In the genomic region with DNA sequence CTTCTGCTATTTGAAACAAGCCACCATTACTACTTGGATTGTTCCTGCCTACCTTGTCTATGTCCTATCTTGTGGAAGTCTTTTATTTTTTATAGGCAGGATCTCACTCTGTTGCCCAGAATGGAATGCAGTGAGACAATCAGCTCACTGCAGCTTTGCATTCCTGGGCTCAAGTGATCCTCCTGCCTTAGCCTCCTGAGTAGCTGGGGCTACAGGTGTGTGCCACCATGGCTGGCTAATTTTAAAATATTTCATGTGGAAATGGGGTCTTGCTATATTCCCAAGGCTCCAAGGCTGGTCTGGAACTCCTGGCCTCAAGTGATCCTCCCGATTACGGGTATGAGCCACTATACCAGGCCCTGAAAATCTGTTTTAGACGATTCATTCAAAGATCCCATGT, we compare ENCODE assay signal across 31 cellular contexts. TPM values are rescaled to one million over a fixed set of nuclear protein-coding genes. Genes with fewer than 3 reads are reported as not detected.
DNase-seq lines count a peak whose midpoint lies in the region; ATAC-seq, FAIRE-seq and TF ChIP-seq lines count a peak whose summit lies in the region.
"Had no signal": no experiment of that assay in that cellular context is flagged by ENCODE, and none has a peak within 500 bp of the region (broad histone marks: within the 10 kb centered on the region; RNA-seq: fewer than 3 reads in every experiment).

No MANE protein-coding gene starts in this region.

- H3K4me1 ChIP-seq in left ventricle myocardium inferior (peaks cover 38% of the 10 kb centered on the region), pancreas (peaks cover 2 to 6% (median 5%) of the 10 kb centered on the region in 3 donors)

- H3K4me3 Mint-ChIP-seq in HFFc6 (no peak overlapping the region), type B pancreatic cell (no peak overlapping the region)
- H3K4me3 Mint-ChIP-seq in activated T-helper 17 cell treated with anti-CD3 and anti-CD28 coated beads, Interleukin-2, amount 50 U/mL, for 72 hours = no peak overlapping the region
- H3K4me3 Mint-ChIP-seq: activated naive CD4-positive, alpha-beta T cell treated with anti-CD3 and anti-CD28 coated beads, Interleukin-2, amount 50 U/mL, for 24 hours; activated T-cell treated with anti-CD3 and anti-CD28 coated beads, Interleukin-2, amount 50 U/mL, for 72 hours; brain; T-helper 2 cell treated with Interferon-gamma antibody and Interleukin-4, amounts not matched to agents 5 μg/mL and 100 μg/mL, for 36 hours had no signal

- H3K27me3 ChIP-seq in left ventricle myocardium inferior (ENCODE audit: low read depth) = no peaks in the 10 kb centered on the region
- H3K27me3 ChIP-seq in pancreas = no peaks in the 10 kb centered on the region
- H3K27me3 ChIP-seq: BLaER1 treated with 17β-estradiol and CSF1 and Interleukin-3, amounts not matched to agents 10 nM and 100 nM; dorsolateral prefrontal cortex; esophagus squamous epithelium; foreskin keratinocyte; MG63; tibial nerve had no signal

- H3K9me3 Mint-ChIP-seq in HFFc6 (no peaks in the 10 kb centered on the region), type B pancreatic cell (no peaks in the 10 kb centered on the region)
- H3K9me3 Mint-ChIP-seq in activated T-helper 17 cell treated with anti-CD3 and anti-CD28 coated beads, Interleukin-2, amount 50 U/mL, for 72 hours = no peaks in the 10 kb centered on the region
- H3K9me3 Mint-ChIP-seq: activated naive CD4-positive, alpha-beta T cell treated with anti-CD3 and anti-CD28 coated beads, Interleukin-2, amount 50 U/mL, for 24 hours; activated T-cell treated with anti-CD3 and anti-CD28 coated beads, Interleukin-2, amount 50 U/mL, for 72 hours; brain; T-helper 2 cell treated with Interferon-gamma antibody and Interleukin-4, amounts not matched to agents 5 μg/mL and 100 μg/mL, for 36 hours had no signal

- no peaks in the 10 kb centered on the region for H3K9me3 ChIP-seq in left ventricle myocardium inferior (replicated peaks)
- no peaks in the 10 kb centered on the region for H3K9me3 ChIP-seq in pancreas
- H3K9me3 ChIP-seq: BLaER1 treated with 17β-estradiol and CSF1 and Interleukin-3, amounts not matched to agents 10 nM and 100 nM; esophagus squamous epithelium; MG63; tibial nerve had no signal

- no peak for TF ChIP-seq CTCF in left ventricle myocardium inferior (IDR thresholded peaks at IDR 0.05; ENCODE audit: borderline replicate concordance)
- TF ChIP-seq CTCF in HFFc6 (IDR thresholded peaks at IDR 0.05) = no peak
- no peak for TF ChIP-seq CTCF in type B pancreatic cell (conservative IDR thresholded peaks at IDR 0.05)
- TF ChIP-seq CTCF in pancreas (IDR thresholded peaks at IDR 0.05) = no peak

- H3K27ac ChIP-seq in left ventricle myocardium inferior (replicated peaks) (peak overlapping the region; percentile 15), pancreas (no peak overlapping the region)
- H3K27ac ChIP-seq: BLaER1 treated with 17β-estradiol and CSF1 and Interleukin-3, amounts not matched to agents 10 nM and 100 nM; dorsolateral prefrontal cortex; esophagus squamous epithelium; foreskin keratinocyte; tibial nerve had no signal

- H3K36me3 ChIP-seq in left ventricle myocardium inferior (peaks cover 60% of the 10 kb centered on the region), pancreas (peaks cover 3 to 54% (median 28%) of the 10 kb centered on the region in 3 donors)

- no peak for FAIRE-seq in pancreas (lab: Jason Lieb, UNC)
- FAIRE-seq: islet of Langerhans had no signal

- H3K27me3 Mint-ChIP-seq in HFFc6 (ENCODE audit: insufficient read depth) = peaks cover 1% of the 10 kb centered on the region; the same call in 1 of the 2 replicates
- H3K27me3 Mint-ChIP-seq in activated T-helper 17 cell treated with anti-CD3 and anti-CD28 coated beads, Interleukin-2, amount 50 U/mL, for 72 hours = no peaks in the 10 kb centered on the region
- no peaks in the 10 kb centered on the region for H3K27me3 Mint-ChIP-seq in type B pancreatic cell
- H3K27me3 Mint-ChIP-seq: activated naive CD4-positive, alpha-beta T cell treated with anti-CD3 and anti-CD28 coated beads, Interleukin-2, amount 50 U/mL, for 24 hours had no signal

- H3K4me1 Mint-ChIP-seq in HFFc6 (ENCODE audit: low read depth) = peaks cover 19% of the 10 kb centered on the region
- H3K4me1 Mint-ChIP-seq in activated T-helper 17 cell treated with anti-CD3 and anti-CD28 coated beads, Interleukin-2, amount 50 U/mL, for 72 hours = peaks cover 10% of the 10 kb centered on the region
- peaks cover 7% of the 10 kb centered on the region for H3K4me1 Mint-ChIP-seq in type B pancreatic cell (ENCODE audit: unreplicated experiment)

- intact Hi-C loops in left ventricle myocardium inferior (cut with micrococcal nuclease) (no loop called here), left cardiac atrium (cut with DNase I) (no loop called here), pancreas (cut with DNase I) (no loop called here)

- DNase-seq in left ventricle myocardium inferior (no peak), left cardiac atrium (no peak), HFFc6 (no peak), type B pancreatic cell (ENCODE audit: extremely low spot score, unreplicated experiment) (no peak), pancreas (no peak), NCI-H524 treated with DMSO at 0.1 percent for 48 hours (lab: John Stamatoyannopoulos, UW) (no peak)
- DNase-seq: activated T-cell treated with anti-CD3 and anti-CD28 coated beads, Interleukin-2, amount 50 U/mL, for 72 hours; amniotic stem cell; DMS79; dorsolateral prefrontal cortex; esophagus squamous epithelium; foreskin keratinocyte; GDM1; head of caudate nucleus; left ventricle myocardium superior; MG63; NCI-H1105 treated with DMSO at 0.1 percent for 48 hours; NCI-H187 treated with DMSO at 0.1 percent for 48 hours; NCI-H2171; NCI-H526; nucleus accumbens; PC-3; Right ventricle myocardium superior; stimulated activated CD4-positive, alpha-beta T cell treated with anti-CD3 and anti-CD28 coated beads, Interleukin-4, amount 100 ng/mL, for 24 hours had no signal

- peaks cover 32% of the 10 kb centered on the region for H3K36me3 Mint-ChIP-seq in HFFc6 (ENCODE audit: low read depth)
- H3K36me3 Mint-ChIP-seq in activated T-helper 17 cell treated with anti-CD3 and anti-CD28 coated beads, Interleukin-2, amount 50 U/mL, for 72 hours (ENCODE audit: low read depth) = peaks cover 86% of the 10 kb centered on the region
- peaks cover 37% of the 10 kb centered on the region for H3K36me3 Mint-ChIP-seq in type B pancreatic cell

- H3K27ac Mint-ChIP-seq in HFFc6 = peak overlapping the region; percentile 13
- peak overlapping the region; percentile 45 for H3K27ac Mint-ChIP-seq in activated T-helper 17 cell treated with anti-CD3 and anti-CD28 coated beads, Interleukin-2, amount 50 U/mL, for 72 hours
- peak overlapping the region; percentile 13 for H3K27ac Mint-ChIP-seq in type B pancreatic cell
- H3K27ac Mint-ChIP-seq: brain; T-helper 2 cell treated with Interferon-gamma antibody and Interleukin-4, amounts not matched to agents 5 μg/mL and 100 μg/mL, for 36 hours had no signal

- 97% methylated on average over 3 of the region's 3 CpGs for WGBS in pancreas, 2 donors

- no peak for ATAC-seq in left cardiac atrium
- no peak for ATAC-seq in activated T-helper 17 cell treated with anti-CD3 and anti-CD28 coated beads, Interleukin-2, amount 50 U/mL, for 72 hours (replicated peaks)
- no peak for ATAC-seq in pancreas
- ATAC-seq: foreskin keratinocyte, left ventricle myocardium superior, PC-3 had no signal

- no peak overlapping the region for H3K4me3 ChIP-seq in left ventricle myocardium inferior
- no peak overlapping the region for H3K4me3 ChIP-seq in pancreas
- H3K4me3 ChIP-seq: BLaER1 treated with 17β-estradiol and CSF1 and Interleukin-3, amounts not matched to agents 10 nM and 100 nM; dorsolateral prefrontal cortex; esophagus squamous epithelium; MG63; tibial nerve had no signal

RNA-seq across cellular contexts. Expression of gene RPS3A, which starts 7.6 kb away (rescaled TPM):
- total RNA-seq in left ventricle myocardium inferior (1,043 TPM), left cardiac atrium (1,000 to 10,000 TPM; 1,101 to 1,193 TPM), type B pancreatic cell (ENCODE audit: low replicate concordance) (2,407 and 2,778 TPM in 2 replicates), pancreas (1,000 to 10,000 TPM in 4 of 6 donors, 100 to 1,000 TPM in 2; 882 to 1,610 (median 1,401) TPM)
- 1,000 to 10,000 TPM; 1,391 to 1,566 (median 1,482) TPM for total RNA-seq in HFFc6 (2021; fragmentation: NEBNext Ultra II Directional; extraction: Animal tissue kit (Norgen Biotek cat#: 25700))
- total RNA-seq in activated T-helper 17 cell treated with anti-CD3 and anti-CD28 coated beads, Interleukin-2, amount 50 U/mL, for 72 hours = 1,000 to 10,000 TPM; 1,932 to 2,919 TPM
- polyA plus RNA-seq in pancreas = 1,000 to 10,000 TPM; 1,672 to 1,850 TPM
